Comparison of ENCODE assay signal across 8 cellular contexts in the genomic region with DNA sequence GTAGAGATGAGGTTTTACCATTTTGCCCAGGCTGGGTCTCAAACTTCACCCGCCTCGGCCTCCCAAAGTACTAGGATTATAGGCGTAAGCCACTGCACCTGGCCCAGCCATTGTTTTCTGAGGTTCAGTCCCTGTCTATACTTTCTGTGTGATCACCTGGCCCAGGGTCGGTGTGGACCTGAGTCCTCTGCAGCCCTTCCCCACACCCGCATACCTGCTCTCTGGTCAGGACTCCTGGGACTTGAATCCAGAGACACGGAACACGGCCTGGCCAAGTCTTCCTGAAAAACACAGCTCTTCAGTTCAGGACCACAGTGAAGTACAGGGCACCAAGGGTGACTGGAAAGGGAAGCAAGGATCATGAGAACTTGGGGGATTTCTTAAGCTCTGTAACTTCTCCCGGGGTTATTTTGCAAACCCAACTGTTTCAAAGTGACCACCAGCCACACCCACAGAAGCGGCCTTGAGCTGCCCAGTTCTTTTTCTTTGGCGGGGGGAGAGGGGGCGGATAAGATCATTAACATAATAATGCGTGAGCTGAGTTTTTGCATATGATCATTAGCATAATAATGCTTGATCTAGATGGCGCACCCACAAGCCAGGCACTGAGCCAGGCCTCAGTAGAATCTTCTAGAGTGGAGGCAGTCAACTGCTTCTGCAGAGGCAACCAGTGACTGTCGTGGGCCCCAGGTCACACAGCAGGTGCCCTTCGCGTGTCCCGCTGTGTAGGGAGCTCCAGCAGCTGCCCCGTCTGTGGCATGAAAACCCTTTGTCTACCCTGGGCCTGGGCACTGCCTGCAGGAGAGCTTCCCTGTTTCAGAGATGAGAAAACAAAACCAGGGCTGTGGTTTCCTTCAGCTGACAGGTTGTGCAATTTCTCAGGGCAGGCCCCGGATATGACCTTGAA. TPM values are rescaled to one million over a fixed set of nuclear protein-coding genes. Genes with fewer than 3 reads are reported as not detected.
DNase-seq lines count a peak whose midpoint lies in the region; ATAC-seq and TF ChIP-seq lines count a peak whose summit lies in the region.

No MANE protein-coding gene starts in this region.

- no peak for DNase-seq in Panc1 (ENCODE audit: low read depth, low spot score)
- peak; percentile 82 for DNase-seq in activated naive CD4-positive, alpha-beta T cell treated with anti-CD3 and anti-CD28 coated beads, Interleukin-2, amount 10 ng/mL, durations not matched to agents 7 days and 5 days
- peak; percentile 51 to 79 (median 75) for DNase-seq in right cardiac atrium
- peak; percentile 53 to 61 for DNase-seq in stimulated activated CD4-positive, alpha-beta T cell treated with anti-CD3 and anti-CD28 coated beads, Interleukin-2, amount 100 ng/mL, for 24 hours
- no peak for DNase-seq in ecto neural progenitor cell (ENCODE audit: low spot score)
- DNase-seq in BE2C = no peak

- H3K9me3 ChIP-seq in Panc1 (ENCODE audit: control insufficient read depth, insufficient read depth, low read depth, low read length) (no peaks in the 10 kb centered on the region), right cardiac atrium (ENCODE audit: control insufficient read depth, low read length) (no peaks in the 10 kb centered on the region), BE2C (no peaks in the 10 kb centered on the region)

- 60% methylated on average over 19 of the region's 19 CpGs for WGBS in right cardiac atrium

- no TSS peak for BruUV-seq in Panc1 (replicated peaks; lab: Mats Ljungman, UMichigan)

- H3K4me1 ChIP-seq in Panc1 (ENCODE audit: control insufficient read depth, insufficient read depth, low read length) (peaks cover 44% of the 10 kb centered on the region), right cardiac atrium (ENCODE audit: control insufficient read depth, insufficient read depth, low read length) (peaks cover 28% of the 10 kb centered on the region), BE2C (peaks cover 22% of the 10 kb centered on the region)

- H3K4me3 Mint-ChIP-seq in activated naive CD4-positive, alpha-beta T cell treated with anti-CD3 and anti-CD28 coated beads, Interleukin-2, amount 10 ng/mL, durations not matched to agents 7 days and 5 days = peak overlapping the region; percentile 76

- TF ChIP-seq CTCF in Panc1 (IDR thresholded peaks at IDR 0.05) (no peak), BE2C (IDR thresholded peaks at IDR 0.05; ENCODE audit: low read depth, low read length) (no peak)

- H3K27ac ChIP-seq in Panc1 (ENCODE audit: low read length) (peak overlapping the region; percentile 65; the same call in 1 of the 2 replicates), right cardiac atrium (ENCODE audit: low read length) (peak overlapping the region; percentile 45)

- H3K27ac Mint-ChIP-seq in activated naive CD4-positive, alpha-beta T cell treated with anti-CD3 and anti-CD28 coated beads, Interleukin-2, amount 10 ng/mL, durations not matched to agents 7 days and 5 days = peak overlapping the region; percentile 99

- intact Hi-C loops in Panc1 (cut with micrococcal nuclease; ENCODE audit: unreplicated experiment) (no loop called here), right cardiac atrium (cut with DNase I) (loop anchor here (5.0 to 10.0 kb wide), 3 partner anchors 115 to 127 kb away; a partner anchor contains a TSS)

- POLR2A ChIA-PET in Panc1 (lab: Charles Lee) = no interaction called here

- H3K4me1 Mint-ChIP-seq in activated naive CD4-positive, alpha-beta T cell treated with anti-CD3 and anti-CD28 coated beads, Interleukin-2, amount 10 ng/mL, durations not matched to agents 7 days and 5 days = peaks cover 74% of the 10 kb centered on the region

- TF ChIP-seq POLR2A in GM18505 (IDR thresholded peaks at IDR 0.05; ENCODE audit: borderline replicate concordance, extremely low read depth, insufficient read depth, insufficient read length) = peak; percentile 66

- in situ Hi-C loops in Panc1 (cut with HindIII; ENCODE audit: low pct_unique_long_range_greater_than_20kb, low sequenced_read_pairs) = no loop called here

- CTCF ChIA-PET in Panc1 (lab: Charles Lee) = interaction anchor here (1.0 kb wide), 1 partner anchor 126 kb away, joined by 5 read pairs; no protein-coding TSS in a partner anchor
- CTCF ChIA-PET in activated naive CD4-positive, alpha-beta T cell treated with anti-CD3 and anti-CD28 coated beads, Interleukin-2, amount 10 ng/mL, durations not matched to agents 7 days and 5 days (lab: Charles Lee) = interaction anchor here (2.1 kb wide), 1 partner anchor 126 kb away, joined by 7 read pairs; no protein-coding TSS in a partner anchor

- ATAC-seq in GM18505 (IDR thresholded peaks at IDR 0.05; ENCODE audit: unreplicated experiment) (no peak), HG02678 (IDR thresholded peaks at IDR 0.05; ENCODE audit: unreplicated experiment) (peak; percentile 33), Panc1 (no peak), right cardiac atrium (peak in 1 of 2 donors; percentile 0)

- no peaks in the 10 kb centered on the region for H3K36me3 ChIP-seq in Panc1 (ENCODE audit: control insufficient read depth, insufficient read depth, low read length)
- H3K36me3 ChIP-seq in BE2C = peaks cover 14% of the 10 kb centered on the region

- H3K27me3 Mint-ChIP-seq in activated naive CD4-positive, alpha-beta T cell treated with anti-CD3 and anti-CD28 coated beads, Interleukin-2, amount 10 ng/mL, durations not matched to agents 7 days and 5 days = no peaks in the 10 kb centered on the region

- H3K27me3 ChIP-seq in Panc1 (ENCODE audit: control insufficient read depth, insufficient read depth, low read length) (no peaks in the 10 kb centered on the region), right cardiac atrium (ENCODE audit: control insufficient read depth, insufficient read depth) (no peaks in the 10 kb centered on the region), BE2C (no peaks in the 10 kb centered on the region)

- H3K36me3 Mint-ChIP-seq in activated naive CD4-positive, alpha-beta T cell treated with anti-CD3 and anti-CD28 coated beads, Interleukin-2, amount 10 ng/mL, durations not matched to agents 7 days and 5 days = peaks cover 11% of the 10 kb centered on the region

- H3K4me3 ChIP-seq in Panc1 (ENCODE audit: low read depth in 2 of 2, low read length in 2 of 2) (no peak overlapping the region), right cardiac atrium (ENCODE audit: low read length) (no peak overlapping the region), BE2C (ENCODE audit: low read depth, low read length) (no peak overlapping the region)

- H3K9me3 Mint-ChIP-seq in activated naive CD4-positive, alpha-beta T cell treated with anti-CD3 and anti-CD28 coated beads, Interleukin-2, amount 10 ng/mL, durations not matched to agents 7 days and 5 days = no peaks in the 10 kb centered on the region

RNA-seq across cellular contexts. Expression of a gene that starts 1.7 kb away (rescaled TPM):
- 101 TPM for total RNA-seq in Panc1 (2021; ENCODE audit: unreplicated experiment)
- polyA plus RNA-seq in Panc1 (2012; ENCODE audit: insufficient read length) = 101 TPM
- total RNA-seq in right cardiac atrium = 10 to 100 TPM; 31.8 to 42.8 (median 38.2) TPM
- polyA plus RNA-seq in right cardiac atrium = 25.5 TPM
- polyA plus RNA-seq in BE2C (2012; ENCODE audit: insufficient read depth, insufficient read length, low read depth) = 166 TPM

RNA-seq across cellular contexts. Expression of a gene that starts 55.8 kb away (rescaled TPM):
- total RNA-seq in Panc1 (2021; ENCODE audit: unreplicated experiment) = 83.6 TPM
- polyA plus RNA-seq in Panc1 (2012; ENCODE audit: insufficient read length) = 132 TPM
- total RNA-seq in right cardiac atrium = 10 to 100 TPM; 16.9 to 25.4 (median 21.8) TPM
- 21.6 TPM for polyA plus RNA-seq in right cardiac atrium
- polyA plus RNA-seq in BE2C (2012; ENCODE audit: insufficient read depth, insufficient read length, low read depth) = 221 TPM

Comparison
In these comparisons a context has a peak if more than half of its experiments do, and no peak if none do; other contexts are left out.
1. DNase-seq: peak in activated naive CD4-positive, alpha-beta T cell treated with anti-CD3 and anti-CD28 coated beads, Interleukin-2, amount 10 ng/mL, durations not matched to agents 7 days and 5 days (single experiment), right cardiac atrium (3 of 3) and stimulated activated CD4-positive, alpha-beta T cell treated with anti-CD3 and anti-CD28 coated beads, Interleukin-2, amount 100 ng/mL, for 24 hours (2 of 2); none in Panc1 (single experiment), ecto neural progenitor cell (single experiment) and BE2C (single experiment).